ENCODE assay signal across 29 cellular contexts in the genomic region with DNA sequence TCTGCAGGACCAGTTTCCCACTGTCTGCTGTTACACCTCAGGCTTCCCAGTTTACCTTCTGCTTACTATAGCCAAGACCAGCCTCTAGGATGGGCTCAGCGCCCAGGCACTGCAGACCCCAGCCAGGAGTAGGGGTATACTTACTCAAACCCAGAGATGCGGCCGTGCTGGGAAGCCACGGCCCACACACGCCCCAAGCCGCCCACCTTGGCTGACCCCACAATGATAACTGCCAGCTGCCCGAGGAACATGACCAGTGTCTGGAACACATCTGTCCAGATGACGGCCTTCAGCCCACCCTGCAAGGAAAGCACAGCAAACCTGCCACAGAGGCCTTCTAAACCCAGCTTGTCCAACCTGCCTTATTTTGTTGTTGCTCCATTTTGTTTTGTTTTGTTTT. TPM values are rescaled to one million over a fixed set of nuclear protein-coding genes. Genes with fewer than 3 reads are reported as not detected.
A peak's percentile ranks its signal among the peaks of the same experiment; 100 is the strongest.
DNase-seq lines count a peak whose midpoint lies in the region; ATAC-seq and TF ChIP-seq lines count a peak whose summit lies in the region.
"Had no signal": no experiment of that assay in that cellular context is flagged by ENCODE, and none has a peak within 500 bp of the region (broad histone marks: within the 10 kb centered on the region; RNA-seq: fewer than 3 reads in every experiment).

No MANE protein-coding gene starts in this region.

- H3K4me1 ChIP-seq in A673 (ENCODE audit: insufficient read depth, low read length, poor library complexity, severe bottlenecking) (peaks cover 42% of the 10 kb centered on the region), MM.1S (ENCODE audit: low read length) (peaks cover 12% of the 10 kb centered on the region), stomach (peaks cover 0 to 5% (median 2%) of the 10 kb centered on the region in 4 donors), testis (no peaks in the 10 kb centered on the region)
- H3K4me1 ChIP-seq: SJCRH30 had no signal

- no peak overlapping the region for H3K9ac ChIP-seq in MM.1S (ENCODE audit: low read length)
- H3K9ac ChIP-seq: KMS-11 had no signal

- H3K27ac Mint-ChIP-seq in activated CD4-positive, alpha-beta T cell treated with anti-CD3 and anti-CD28 coated beads, Interleukin-2, amount 10 ng/mL, durations not matched to agents 7 days and 5 days = peak overlapping the region; percentile 80
- peak overlapping the region in 4 of 6 donors; percentile 5 to 58 (median 18) for H3K27ac Mint-ChIP-seq in naive B cell
- H3K27ac Mint-ChIP-seq: HFFc6 had no signal

- TF ChIP-seq CTCF in A673 (conservative IDR thresholded peaks at IDR 0.05; ENCODE audit: low read depth, low read length) (no peak), MM.1S (IDR thresholded peaks at IDR 0.05; ENCODE audit: low read length) (no peak), stomach (IDR thresholded peaks at IDR 0.05) (no peak), testis (IDR thresholded peaks at IDR 0.05) (no peak)

- no peak overlapping the region for H3K4me2 ChIP-seq in MM.1S (ENCODE audit: low read depth, low read length)
- H3K4me2 ChIP-seq: KMS-11, PC-9 had no signal

- H3K4me1 Mint-ChIP-seq in activated CD4-positive, alpha-beta T cell treated with anti-CD3 and anti-CD28 coated beads, Interleukin-2, amount 10 ng/mL, durations not matched to agents 7 days and 5 days = peaks cover 37% of the 10 kb centered on the region
- H3K4me1 Mint-ChIP-seq in naive B cell = peaks cover 7 to 19% (median 14%) of the 10 kb centered on the region in 3 donors

- H3K9me3 ChIP-seq in A673 (ENCODE audit: low read depth, low read length, poor library complexity, severe bottlenecking) = no peaks in the 10 kb centered on the region
- no peaks in the 10 kb centered on the region for H3K9me3 ChIP-seq in MM.1S (replicated peaks; ENCODE audit: insufficient read depth, low read length)
- H3K9me3 ChIP-seq in stomach = no peaks in the 10 kb centered on the region
- no peaks in the 10 kb centered on the region for H3K9me3 ChIP-seq in testis
- H3K9me3 ChIP-seq: HAP-1, SJCRH30 had no signal

- no peak overlapping the region for H2AFZ ChIP-seq in MM.1S (ENCODE audit: low read length)
- H2AFZ ChIP-seq: PC-9 had no signal

- 69 to 84% (median 80%) methylated on average over 8 of the region's 8 CpGs for WGBS in stomach, 5 donors
- WGBS in testis, 2 donors = 42 to 50% methylated on average over 1 to 8 of the region's 8 CpGs

- intact Hi-C loops in A673 (cut with micrococcal nuclease; ENCODE audit: unreplicated experiment) (no loop called here), stomach (cut with DNase I; ENCODE audit: low total_unique reads) (no loop called here), testis (cut with DNase I; ENCODE audit: low total_unique reads) (no loop called here)

- no peaks in the 10 kb centered on the region for H3K9me3 Mint-ChIP-seq in activated CD4-positive, alpha-beta T cell treated with anti-CD3 and anti-CD28 coated beads, Interleukin-2, amount 10 ng/mL, durations not matched to agents 7 days and 5 days
- H3K9me3 Mint-ChIP-seq in naive B cell = no peaks in the 10 kb centered on the region
- H3K9me3 Mint-ChIP-seq: HFFc6, IgD-negative memory B cell had no signal

- TF ChIP-seq EP300 in stomach (IDR thresholded peaks at IDR 0.05) = no peak

- POLR2A ChIA-PET in activated CD4-positive, alpha-beta T cell treated with anti-CD3 and anti-CD28 coated beads, Interleukin-2, amount 10 ng/mL, durations not matched to agents 7 days and 5 days (lab: Charles Lee) = no interaction called here
- POLR2A ChIA-PET in A673 (lab: Charles Lee; ENCODE audit: low non-redundant PET) = no interaction called here

- no peaks in the 10 kb centered on the region for H3K9me2 ChIP-seq in MM.1S (replicated peaks; ENCODE audit: insufficient read depth, low read length)

- H3K4me3 ChIP-seq in A673 (ENCODE audit: low read depth, low read length, poor library complexity, severe bottlenecking) (no peak overlapping the region), MM.1S (ENCODE audit: low read length) (no peak overlapping the region), stomach (no peak overlapping the region), testis (no peak overlapping the region)
- H3K4me3 ChIP-seq: HAP-1, PC-9, SJCRH30 had no signal

- H3K79me2 ChIP-seq in MM.1S (ENCODE audit: low read length) = 0 out of 2 replicates have a peak, but pooled peaks cover 6% of the 10 kb centered on the region

- H4K20me1 ChIP-seq in MM.1S (ENCODE audit: insufficient read depth, low read length) = no peaks in the 10 kb centered on the region

- peaks cover 84% of the 10 kb centered on the region for H3K36me3 ChIP-seq in A673 (ENCODE audit: insufficient read depth, low read length, poor library complexity, severe bottlenecking)
- H3K36me3 ChIP-seq in MM.1S (replicated peaks; ENCODE audit: insufficient read depth, low read length) = no peaks in the 10 kb centered on the region; the same call in 1 of the 2 replicates
- H3K36me3 ChIP-seq in stomach = peaks cover 48 to 97% (median 92%) of the 10 kb centered on the region in 4 donors
- no peaks in the 10 kb centered on the region for H3K36me3 ChIP-seq in testis (ENCODE audit: low read depth, missing control alignments)

- no peak for DNase-seq in activated CD4-positive, alpha-beta T cell treated with anti-CD3 and anti-CD28 coated beads, Interleukin-2, amount 10 ng/mL, durations not matched to agents 7 days and 5 days
- DNase-seq in activated CD4-positive, alpha-beta T cell treated with anti-CD3 and anti-CD28 coated beads, Interleukin-2, amount 50 U/mL, for 1 hour = no peak
- DNase-seq in A673 (ENCODE audit: low spot score) (no peak), MM.1S (no peak), naive B cell (no peak), stomach (no peak), testis (no peak)
- no peak for DNase-seq in stimulated activated CD4-positive, alpha-beta T cell treated with anti-CD3 and anti-CD28 coated beads, Interleukin-1b, Interleukin-23, amount 100 ng/mL, for 48 hours
- DNase-seq: 8988T, DMS53, GOT3, HFFc6, NCI-H1048, NCI-H1417, NCI-H1694 treated with DMSO at 0.1 percent for 48 hours, NCI-H2081, NCI-H2227 treated with DMSO at 0.1 percent for 48 hours, NCI-H526 treated with DMSO at 0.1 percent for 48 hours, PC-9, SJCRH30 had no signal

- H3K36me3 Mint-ChIP-seq in activated CD4-positive, alpha-beta T cell treated with anti-CD3 and anti-CD28 coated beads, Interleukin-2, amount 10 ng/mL, durations not matched to agents 7 days and 5 days (ENCODE audit: low read depth) = peaks cover 32% of the 10 kb centered on the region
- H3K36me3 Mint-ChIP-seq in naive B cell = peaks cover 12 to 55% of the 10 kb centered on the region in 2 donors

- H3K27ac ChIP-seq in A673 (ENCODE audit: low read depth, low read length, poor library complexity, severe bottlenecking) = peak overlapping the region; percentile 39
- peak overlapping the region; percentile 24; the same call in 1 of the 2 replicates for H3K27ac ChIP-seq in MM.1S (ENCODE audit: low read length)
- H3K27ac ChIP-seq in stomach = no peak overlapping the region
- H3K27ac ChIP-seq in testis = peak overlapping the region in 1 of 2 donors; percentile 17
- H3K27ac ChIP-seq: KMS-11, PC-9, SJCRH30 had no signal

- H3K27me3 ChIP-seq in A673 (replicated peaks; ENCODE audit: insufficient read depth, low read depth, low read length, poor library complexity) = no peaks in the 10 kb centered on the region
- no peaks in the 10 kb centered on the region for H3K27me3 ChIP-seq in MM.1S (replicated peaks; ENCODE audit: insufficient read depth, low read length)
- no peaks in the 10 kb centered on the region for H3K27me3 ChIP-seq in stomach
- no peaks in the 10 kb centered on the region for H3K27me3 ChIP-seq in testis
- H3K27me3 ChIP-seq: SJCRH30 had no signal

- no peak overlapping the region for H3K4me3 Mint-ChIP-seq in activated CD4-positive, alpha-beta T cell treated with anti-CD3 and anti-CD28 coated beads, Interleukin-2, amount 10 ng/mL, durations not matched to agents 7 days and 5 days
- no peak overlapping the region for H3K4me3 Mint-ChIP-seq in naive B cell
- H3K4me3 Mint-ChIP-seq: HFFc6 had no signal

- no peak for ATAC-seq in naive B cell (ENCODE audit: low read depth in 2 of 2)
- ATAC-seq: Right ventricle myocardium inferior had no signal

- CTCF ChIA-PET in activated CD4-positive, alpha-beta T cell treated with anti-CD3 and anti-CD28 coated beads, Interleukin-2, amount 10 ng/mL, durations not matched to agents 7 days and 5 days (lab: Charles Lee) = interaction anchor here (0.5 to 0.9 kb wide), 3 partner anchors 18 to 451 kb away, joined by 3 to 4 read pairs (median 3); no protein-coding TSS in a partner anchor
- CTCF ChIA-PET in A673 (lab: Charles Lee) = no interaction called here

- no TSS peak for BruUV-seq in A673 (replicated peaks; lab: Mats Ljungman, UMichigan)

- 0 out of 2 replicates have a peak, but pooled peaks cover 4% of the 10 kb centered on the region for H3F3A ChIP-seq in MM.1S (ENCODE audit: insufficient read depth, low read length)

- no peak for TF ChIP-seq POLR2A in stomach (IDR thresholded peaks at IDR 0.05)
- TF ChIP-seq POLR2A in testis (IDR thresholded peaks at IDR 0.05) = no peak

- no peaks in the 10 kb centered on the region for H3K27me3 Mint-ChIP-seq in activated CD4-positive, alpha-beta T cell treated with anti-CD3 and anti-CD28 coated beads, Interleukin-2, amount 10 ng/mL, durations not matched to agents 7 days and 5 days
- no peaks in the 10 kb centered on the region for H3K27me3 Mint-ChIP-seq in naive B cell
- H3K27me3 Mint-ChIP-seq: IgD-negative memory B cell had no signal

RNA-seq across cellular contexts. Expression of gene ATRAID, which starts 6.6 kb away (rescaled TPM):
- 10 to 100 TPM; 72.5 to 81.8 TPM for total RNA-seq in activated CD4-positive, alpha-beta T cell treated with anti-CD3 and anti-CD28 coated beads, Interleukin-2, amount 10 ng/mL, durations not matched to agents 7 days and 5 days
- total RNA-seq in A673 (2021) = 106 and 107 TPM in 2 replicates
- polyA plus RNA-seq in naive B cell (ENCODE audit: low read depth in 6 of 6) = 100 to 1,000 TPM; 296 to 424 (median 357) TPM
- total RNA-seq in stomach = 100 to 1,000 TPM in 3 of 5 donors, 10 to 100 TPM in 2; 67.4 to 532 (median 131) TPM
- 100 to 1,000 TPM in 2 of 3 donors, 10 to 100 TPM in 1; 86.6 to 140 (median 111) TPM for polyA plus RNA-seq in stomach
- 100 to 1,000 TPM; 263 to 295 TPM for total RNA-seq in testis
- 323 TPM for polyA plus RNA-seq in testis (ENCODE audit: insufficient read depth, low read depth, low replicate concordance)

RNA-seq across cellular contexts. Expression of gene SLC5A6, which starts 6.9 kb away (rescaled TPM):
- total RNA-seq in activated CD4-positive, alpha-beta T cell treated with anti-CD3 and anti-CD28 coated beads, Interleukin-2, amount 10 ng/mL, durations not matched to agents 7 days and 5 days = 10 to 100 TPM; 34.2 to 39.2 TPM
- 366 and 515 TPM in 2 replicates for total RNA-seq in A673 (2021)
- polyA plus RNA-seq in naive B cell (ENCODE audit: low read depth in 6 of 6) = 10 to 100 TPM; 15.4 to 55.3 (median 22.4) TPM
- total RNA-seq in stomach = 10 to 100 TPM; 19.3 to 71.0 (median 24.9) TPM
- polyA plus RNA-seq in stomach = 10 to 100 TPM in 1 of 3 donors, 1 to 10 TPM in 2; 5.7 to 15.0 (median 6.0) TPM
- total RNA-seq in testis = 10 to 100 TPM; 83.4 to 84.0 TPM
- 83.9 TPM for polyA plus RNA-seq in testis (ENCODE audit: insufficient read depth, low read depth, low replicate concordance)

RNA-seq across cellular contexts. Expression of gene CAD, which starts 12.0 kb away (rescaled TPM):
- 10 to 100 TPM; 63.7 to 66.1 TPM for total RNA-seq in activated CD4-positive, alpha-beta T cell treated with anti-CD3 and anti-CD28 coated beads, Interleukin-2, amount 10 ng/mL, durations not matched to agents 7 days and 5 days
- total RNA-seq in A673 (2021) = 194 and 210 TPM in 2 replicates
- 10 to 100 TPM in 5 of 6 donors, 1 to 10 TPM in 1; 5.4 to 20.7 (median 14.0) TPM for polyA plus RNA-seq in naive B cell (ENCODE audit: low read depth in 6 of 6)
- total RNA-seq in stomach = 100 to 1,000 TPM in 2 of 5 donors, 10 to 100 TPM in 3; 12.2 to 130 (median 78.2) TPM
- 10 to 100 TPM in 1 of 3 donors, 1 to 10 TPM in 2; 4.4 to 16.5 (median 6.5) TPM for polyA plus RNA-seq in stomach
- 10 to 100 TPM; 62.5 to 66.9 TPM for total RNA-seq in testis
- polyA plus RNA-seq in testis (ENCODE audit: insufficient read depth, low read depth, low replicate concordance) = 40.0 TPM

RNA-seq across cellular contexts. Expression of gene TCF23, which starts 56.4 kb away (rescaled TPM):
- total RNA-seq in activated CD4-positive, alpha-beta T cell treated with anti-CD3 and anti-CD28 coated beads, Interleukin-2, amount 10 ng/mL, durations not matched to agents 7 days and 5 days = not detected
- total RNA-seq in A673 (2021) = not detected in 2 replicates
- polyA plus RNA-seq in naive B cell (ENCODE audit: low read depth in 6 of 6) = not detected
- total RNA-seq in stomach = not detected
- polyA plus RNA-seq in stomach = under 1 TPM in 1 of 3 donors, not detected in 2; 0.03 TPM
- 1 to 10 TPM; 5.5 to 6.7 TPM for total RNA-seq in testis
- 6.6 TPM for polyA plus RNA-seq in testis (ENCODE audit: insufficient read depth, low read depth, low replicate concordance)
- total RNA-seq: Daoy, G401, HFFc6, NCI-H460, PC-9, RPMI7951, SJCRH30 had no signal
- polyA plus RNA-seq: BJ, IgD-negative memory B cell had no signal

RNA-seq across cellular contexts. Expression of gene SLC30A3, which starts 57.6 kb away (rescaled TPM):
- under 1 TPM; 0.23 to 0.45 TPM for total RNA-seq in activated CD4-positive, alpha-beta T cell treated with anti-CD3 and anti-CD28 coated beads, Interleukin-2, amount 10 ng/mL, durations not matched to agents 7 days and 5 days
- 45.0 and 45.6 TPM in 2 replicates for total RNA-seq in A673 (2021)
- under 1 TPM in 2 of 6 donors, not detected in 4; 0.06 to 0.16 TPM for polyA plus RNA-seq in naive B cell (ENCODE audit: low read depth in 6 of 6)
- total RNA-seq in stomach = not detected
- not detected for polyA plus RNA-seq in stomach
- total RNA-seq in testis = 100 to 1,000 TPM; 130 to 160 TPM
- 111 TPM for polyA plus RNA-seq in testis (ENCODE audit: insufficient read depth, low read depth, low replicate concordance)
- total RNA-seq: HFFc6, RPMI7951 had no signal
- polyA plus RNA-seq: IgD-negative memory B cell had no signal

Comparison
In these comparisons a context has a peak if more than half of its experiments do, and no peak if none do; other contexts are left out.
1. H3K27ac ChIP-seq: peak in A673 (single experiment) and MM.1S (single experiment); none in stomach (0 of 5).